Comparison of ENCODE assay signal across 2 cellular contexts in the genomic region with DNA sequence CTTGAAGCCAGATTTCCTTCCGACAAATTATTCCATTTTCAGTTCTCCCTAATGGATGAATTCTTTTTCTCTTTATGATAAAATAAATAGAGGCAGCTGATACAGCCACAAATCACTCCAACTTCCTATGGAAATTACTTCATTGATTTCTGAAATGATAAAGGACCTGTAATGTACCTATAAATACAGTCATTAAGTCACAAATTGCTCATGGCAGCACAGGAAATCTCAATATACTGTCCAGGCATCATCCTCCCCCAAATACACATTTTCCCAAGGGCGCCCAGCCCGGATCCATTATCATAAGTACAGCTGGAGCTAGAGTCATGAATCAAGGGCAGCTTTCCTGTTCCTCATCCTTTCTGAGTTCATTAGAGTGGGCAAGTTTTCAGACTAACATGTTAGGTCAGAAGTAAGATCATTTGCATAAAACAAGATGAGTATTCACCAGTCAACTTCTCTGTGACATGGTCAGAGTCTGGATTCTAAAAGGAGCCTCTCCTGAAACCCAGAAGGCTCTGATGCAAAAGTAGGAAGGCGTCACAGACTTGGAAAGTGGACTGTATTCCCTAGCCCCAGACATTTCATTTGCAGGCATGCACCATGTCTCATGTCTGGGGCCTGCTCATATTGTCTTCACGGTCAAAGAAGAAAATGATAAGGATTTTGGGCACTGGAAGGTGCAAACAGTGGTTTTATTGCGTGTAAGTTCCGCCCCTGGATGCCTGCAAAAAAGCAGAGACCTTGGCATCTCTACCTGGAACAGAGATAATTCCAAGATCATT.
TF ChIP-seq lines count a peak whose summit lies in the region.

No MANE protein-coding gene starts in this region.

TF ChIP-seq in GM23338, 12 proteins besides CTCF, POLR2A, EP300 and RAD21 (continued from another document):
- TF ChIP-seq, protein P1, sequence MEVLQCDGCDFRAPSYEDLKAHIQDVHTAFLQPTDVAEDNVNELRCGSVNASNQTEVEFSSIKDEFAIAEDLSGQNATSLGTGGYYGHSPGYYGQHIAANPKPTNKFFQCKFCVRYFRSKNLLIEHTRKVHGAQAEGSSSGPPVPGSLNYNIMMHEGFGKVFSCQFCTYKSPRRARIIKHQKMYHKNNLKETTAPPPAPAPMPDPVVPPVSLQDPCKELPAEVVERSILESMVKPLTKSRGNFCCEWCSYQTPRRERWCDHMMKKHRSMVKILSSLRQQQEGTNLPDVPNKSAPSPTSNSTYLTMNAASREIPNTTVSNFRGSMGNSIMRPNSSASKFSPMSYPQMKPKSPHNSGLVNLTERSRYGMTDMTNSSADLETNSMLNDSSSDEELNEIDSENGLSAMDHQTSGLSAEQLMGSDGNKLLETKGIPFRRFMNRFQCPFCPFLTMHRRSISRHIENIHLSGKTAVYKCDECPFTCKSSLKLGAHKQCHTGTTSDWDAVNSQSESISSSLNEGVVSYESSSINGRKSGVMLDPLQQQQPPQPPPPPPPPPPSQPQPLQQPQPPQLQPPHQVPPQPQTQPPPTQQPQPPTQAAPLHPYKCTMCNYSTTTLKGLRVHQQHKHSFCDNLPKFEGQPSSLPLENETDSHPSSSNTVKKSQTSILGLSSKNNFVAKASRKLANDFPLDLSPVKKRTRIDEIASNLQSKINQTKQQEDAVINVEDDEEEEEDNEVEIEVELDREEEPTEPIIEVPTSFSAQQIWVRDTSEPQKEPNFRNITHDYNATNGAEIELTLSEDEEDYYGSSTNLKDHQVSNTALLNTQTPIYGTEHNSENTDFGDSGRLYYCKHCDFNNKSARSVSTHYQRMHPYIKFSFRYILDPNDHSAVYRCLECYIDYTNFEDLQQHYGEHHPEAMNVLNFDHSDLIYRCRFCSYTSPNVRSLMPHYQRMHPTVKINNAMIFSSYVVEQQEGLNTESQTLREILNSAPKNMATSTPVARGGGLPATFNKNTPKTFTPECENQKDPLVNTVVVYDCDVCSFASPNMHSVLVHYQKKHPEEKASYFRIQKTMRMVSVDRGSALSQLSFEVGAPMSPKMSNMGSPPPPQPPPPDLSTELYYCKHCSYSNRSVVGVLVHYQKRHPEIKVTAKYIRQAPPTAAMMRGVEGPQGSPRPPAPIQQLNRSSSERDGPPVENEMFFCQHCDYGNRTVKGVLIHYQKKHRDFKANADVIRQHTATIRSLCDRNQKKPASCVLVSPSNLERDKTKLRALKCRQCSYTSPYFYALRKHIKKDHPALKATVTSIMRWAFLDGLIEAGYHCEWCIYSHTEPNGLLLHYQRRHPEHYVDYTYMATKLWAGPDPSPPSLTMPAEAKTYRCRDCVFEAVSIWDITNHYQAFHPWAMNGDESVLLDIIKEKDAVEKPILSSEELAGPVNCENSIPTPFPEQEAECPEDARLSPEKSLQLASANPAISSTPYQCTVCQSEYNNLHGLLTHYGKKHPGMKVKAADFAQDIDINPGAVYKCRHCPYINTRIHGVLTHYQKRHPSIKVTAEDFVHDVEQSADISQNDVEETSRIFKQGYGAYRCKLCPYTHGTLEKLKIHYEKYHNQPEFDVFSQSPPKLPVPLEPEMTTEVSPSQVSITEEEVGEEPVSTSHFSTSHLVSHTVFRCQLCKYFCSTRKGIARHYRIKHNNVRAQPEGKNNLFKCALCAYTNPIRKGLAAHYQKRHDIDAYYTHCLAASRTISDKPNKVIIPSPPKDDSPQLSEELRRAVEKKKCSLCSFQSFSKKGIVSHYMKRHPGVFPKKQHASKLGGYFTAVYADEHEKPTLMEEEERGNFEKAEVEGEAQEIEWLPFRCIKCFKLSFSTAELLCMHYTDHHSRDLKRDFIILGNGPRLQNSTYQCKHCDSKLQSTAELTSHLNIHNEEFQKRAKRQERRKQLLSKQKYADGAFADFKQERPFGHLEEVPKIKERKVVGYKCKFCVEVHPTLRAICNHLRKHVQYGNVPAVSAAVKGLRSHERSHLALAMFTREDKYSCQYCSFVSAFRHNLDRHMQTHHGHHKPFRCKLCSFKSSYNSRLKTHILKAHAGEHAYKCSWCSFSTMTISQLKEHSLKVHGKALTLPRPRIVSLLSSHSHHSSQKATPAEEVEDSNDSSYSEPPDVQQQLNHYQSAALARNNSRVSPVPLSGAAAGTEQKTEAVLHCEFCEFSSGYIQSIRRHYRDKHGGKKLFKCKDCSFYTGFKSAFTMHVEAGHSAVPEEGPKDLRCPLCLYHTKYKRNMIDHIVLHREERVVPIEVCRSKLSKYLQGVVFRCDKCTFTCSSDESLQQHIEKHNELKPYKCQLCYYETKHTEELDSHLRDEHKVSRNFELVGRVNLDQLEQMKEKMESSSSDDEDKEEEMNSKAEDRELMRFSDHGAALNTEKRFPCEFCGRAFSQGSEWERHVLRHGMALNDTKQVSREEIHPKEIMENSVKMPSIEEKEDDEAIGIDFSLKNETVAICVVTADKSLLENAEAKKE (CRISPR knock-in tag; IDR thresholded peaks at IDR 0.05): no peak
- TF ChIP-seq CREB1 (CRISPR knock-in tag; IDR thresholded peaks at IDR 0.05; ENCODE audit: low read depth): no peak

TF ChIP-seq in SK-N-SH, 30 proteins besides CTCF, POLR2A, EP300 and RAD21 (continued from another document):
- TF ChIP-seq, protein P2, sequence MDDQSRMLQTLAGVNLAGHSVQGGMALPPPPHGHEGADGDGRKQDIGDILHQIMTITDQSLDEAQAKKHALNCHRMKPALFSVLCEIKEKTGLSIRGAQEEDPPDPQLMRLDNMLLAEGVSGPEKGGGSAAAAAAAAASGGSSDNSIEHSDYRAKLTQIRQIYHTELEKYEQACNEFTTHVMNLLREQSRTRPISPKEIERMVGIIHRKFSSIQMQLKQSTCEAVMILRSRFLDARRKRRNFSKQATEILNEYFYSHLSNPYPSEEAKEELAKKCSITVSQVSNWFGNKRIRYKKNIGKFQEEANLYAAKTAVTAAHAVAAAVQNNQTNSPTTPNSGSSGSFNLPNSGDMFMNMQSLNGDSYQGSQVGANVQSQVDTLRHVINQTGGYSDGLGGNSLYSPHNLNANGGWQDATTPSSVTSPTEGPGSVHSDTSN (IDR thresholded peaks at IDR 0.05): peak; percentile 66
- peak; percentile 23; the same call in 1 of the 2 replicates for TF ChIP-seq TEAD4 (IDR thresholded peaks at IDR 0.05; ENCODE audit: borderline replicate concordance, insufficient read depth)
- TF ChIP-seq SIN3A (IDR thresholded peaks at IDR 0.05; ENCODE audit: borderline replicate concordance, low read depth, low read length): no peak
- TF ChIP-seq FOXM1 (IDR thresholded peaks at IDR 0.05; ENCODE audit: low read depth): no peak; the same call in 1 of the 2 replicates
- no peak for TF ChIP-seq TAF1 (IDR thresholded peaks at IDR 0.05; ENCODE audit: borderline replicate concordance, low read depth, low read length)
